19 cellular contexts compared by ENCODE assay signal in genomic region chr9:29039258-29039657, GRCh38.
DNase-seq lines count a peak whose midpoint lies in the region; ATAC-seq and TF ChIP-seq lines count a peak whose summit lies in the region.
"Had no signal": no experiment of that assay in that cellular context is flagged by ENCODE, and none has a peak within 500 bp of the region (broad histone marks: within the 10 kb centered on the region; RNA-seq: fewer than 3 reads in every experiment).

No MANE protein-coding gene starts in this region.

- DNase-seq in Caki2 (ENCODE audit: low read depth): peak; percentile 12
- DNase-seq in M059J (ENCODE audit: low read depth): peak; percentile 43
- DNase-seq in cardiac fibroblast (ENCODE audit: low read depth in 2 of 2): peak; percentile 6 to 22
- peak; percentile 62 for DNase-seq in kidney tubule cell (ENCODE audit: low spot score)
- DNase-seq in activated CD8-positive, alpha-beta T cell treated with anti-CD3 and anti-CD28 coated beads for 36 hours: no peak
- DNase-seq in GM10266 (ENCODE audit: extremely low spot score): no peak
- DNase-seq in GM13976 (ENCODE audit: low spot score): no peak
- DNase-seq: activated B cell treated with CpG ODN at 0.5 μM for 24 hours; activated CD8-positive, alpha-beta memory T cell treated with anti-CD3 and anti-CD28 coated beads for 24 hours; cerebellar nuclear complex; endodermal cell; head of caudate nucleus; MV-4-11; NCI-H748 treated with DMSO at 0.1 percent for 48 hours; retina; stomach had no signal

- TF ChIP-seq CTCF in cardiac fibroblast (IDR thresholded peaks at IDR 0.05; ENCODE audit: low read depth, low read length): no peak
- TF ChIP-seq CTCF in activated CD8-positive, alpha-beta T cell treated with anti-CD3 and anti-CD28 coated beads for 36 hours (IDR thresholded peaks at IDR 0.05): no peak
- no peak for TF ChIP-seq CTCF in GM10266 (IDR thresholded peaks at IDR 0.05; ENCODE audit: control insufficient read depth, insufficient read depth, low read depth, missing control alignments)
- no peak for TF ChIP-seq CTCF in GM13976 (IDR thresholded peaks at IDR 0.05; ENCODE audit: borderline replicate concordance, control extremely low read depth, extremely low read depth, insufficient read depth, missing control alignments)

- ATAC-seq in HG02763 (IDR thresholded peaks at IDR 0.05; ENCODE audit: unreplicated experiment): no peak
- ATAC-seq in activated CD8-positive, alpha-beta T cell treated with anti-CD3 and anti-CD28 coated beads for 36 hours: no peak

- CTCF ChIA-PET in activated CD8-positive, alpha-beta T cell treated with anti-CD3 and anti-CD28 coated beads for 36 hours (lab: Charles Lee): no interaction called here

- H3K27me3 Mint-ChIP-seq in activated CD8-positive, alpha-beta T cell treated with anti-CD3 and anti-CD28 coated beads for 36 hours: no peaks in the 10 kb centered on the region
- H3K27me3 Mint-ChIP-seq: activated B cell treated with CpG ODN at 0.5 μM for 24 hours had no signal

- H3K36me3 Mint-ChIP-seq in activated CD8-positive, alpha-beta T cell treated with anti-CD3 and anti-CD28 coated beads for 36 hours (ENCODE audit: low read depth): no peaks in the 10 kb centered on the region
- H3K36me3 Mint-ChIP-seq: immature natural killer cell, neural progenitor cell had no signal

- H3K27ac Mint-ChIP-seq in activated CD8-positive, alpha-beta T cell treated with anti-CD3 and anti-CD28 coated beads for 36 hours: no peak overlapping the region
- H3K27ac Mint-ChIP-seq: activated B cell treated with CpG ODN at 0.5 μM for 24 hours, endodermal cell, immature natural killer cell, neural progenitor cell had no signal

- H3K9me3 Mint-ChIP-seq in activated CD8-positive, alpha-beta T cell treated with anti-CD3 and anti-CD28 coated beads for 36 hours: peaks cover 4% of the 10 kb centered on the region
- H3K9me3 Mint-ChIP-seq: endodermal cell, neural progenitor cell had no signal

- H3K4me3 Mint-ChIP-seq in activated CD8-positive, alpha-beta T cell treated with anti-CD3 and anti-CD28 coated beads for 36 hours: no peak overlapping the region
- H3K4me3 Mint-ChIP-seq: activated B cell treated with CpG ODN at 0.5 μM for 24 hours, endodermal cell, neural progenitor cell had no signal

- no peak overlapping the region for H3K4me3 ChIP-seq in cardiac fibroblast (replicated peaks in 1 of 2; ENCODE audit: low read depth in 2 of 2, low read length in 2 of 2)
- H3K4me3 ChIP-seq: neural progenitor cell, stomach had no signal

- in situ Hi-C loops in Caki2 (cut with HindIII; ENCODE audit: low pct_unique_long_range_greater_than_20kb, low sequenced_read_pairs): no loop called here
- in situ Hi-C loops in GM13976 (cut with MboI; ENCODE audit: low sequenced_read_pairs, unreplicated experiment): no loop called here

- POLR2A ChIA-PET in activated CD8-positive, alpha-beta T cell treated with anti-CD3 and anti-CD28 coated beads for 36 hours (lab: Charles Lee): no interaction called here

- intact Hi-C loops in activated CD8-positive, alpha-beta T cell treated with anti-CD3 and anti-CD28 coated beads for 36 hours (cut with micrococcal nuclease): no loop called here

- no peaks in the 10 kb centered on the region for H3K4me1 Mint-ChIP-seq in activated CD8-positive, alpha-beta T cell treated with anti-CD3 and anti-CD28 coated beads for 36 hours (ENCODE audit: low read depth)
- H3K4me1 Mint-ChIP-seq: activated B cell treated with CpG ODN at 0.5 μM for 24 hours, endodermal cell, neural progenitor cell had no signal

Comparison
In these comparisons a context has a peak if more than half of its experiments do, and no peak if none do; other contexts are left out.
1. DNase-seq: peak in Caki2 (single experiment), M059J (single experiment), cardiac fibroblast (2 of 2) and kidney tubule cell (single experiment); none in activated CD8-positive, alpha-beta T cell treated with anti-CD3 and anti-CD28 coated beads for 36 hours (single experiment), GM10266 (single experiment) and GM13976 (single experiment).